27 cellular contexts compared by ENCODE assay signal in the genomic region with DNA sequence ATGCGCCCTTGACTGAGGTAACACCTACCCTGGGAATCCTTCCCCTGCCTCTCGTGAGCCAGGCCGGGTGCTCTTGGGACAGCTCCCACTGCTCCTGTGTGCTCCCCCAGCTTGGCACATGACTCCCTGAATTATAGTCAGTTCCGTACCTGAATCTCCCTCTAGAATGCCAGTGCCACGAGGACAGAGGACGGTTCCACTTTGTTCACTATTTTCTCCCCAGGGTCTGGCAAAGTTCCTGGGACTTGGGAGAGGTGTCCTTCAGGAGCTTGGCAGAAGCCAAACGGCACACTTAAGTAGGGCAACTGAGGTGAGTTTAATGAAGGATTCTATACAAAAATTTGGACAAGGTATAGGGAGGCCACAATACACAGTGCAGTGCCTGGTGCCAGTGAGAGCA. TPM values are rescaled to one million over a fixed set of nuclear protein-coding genes. Genes with fewer than 3 reads are reported as not detected.
"Had no signal": no experiment of that assay in that cellular context is flagged by ENCODE, and none has a peak within 500 bp of the region (broad histone marks: within the 10 kb centered on the region; RNA-seq: fewer than 3 reads in every experiment).

No MANE protein-coding gene starts in this region.

- H3K4me1 ChIP-seq: esophagus squamous epithelium, neural progenitor cell, transverse colon had no signal

- H3K36me3 ChIP-seq: esophagus squamous epithelium, neural progenitor cell, right atrium auricular region, spleen, transverse colon had no signal

- H3K9me3 ChIP-seq: esophagus squamous epithelium, right atrium auricular region, spleen, transverse colon had no signal

- H3K36me3 Mint-ChIP-seq: mesothelial cell of epicardium, neural progenitor cell had no signal

- ATAC-seq: naive thymus-derived CD4-positive, alpha-beta T cell; WTC11 had no signal

- H3K9ac ChIP-seq: neural progenitor cell had no signal

- H3K27ac Mint-ChIP-seq: activated CD4-positive, alpha-beta T cell treated with anti-CD3 and anti-CD28 coated beads, Interleukin-2, amount 10 ng/mL, durations not matched to agents 7 days and 5 days; activated naive CD4-positive, alpha-beta T cell treated with anti-CD3 and anti-CD28 coated beads for 36 hours; activated T-helper 1 cell treated with anti-CD3 and anti-CD28 coated beads, Interleukin-12 subunit alpha, Interleukin-12 subunit beta, Interleukin-2, Interleukin-4 antibody, amounts not matched to agents 30 ng/mL and 10 ng/mL and 1 ng/mL, durations not matched to agents 14 hours and 24 hours and 36 hours; mesothelial cell of epicardium; naive thymus-derived CD4-positive, alpha-beta T cell; neural progenitor cell; WTC11 had no signal

- H3K4me3 ChIP-seq: esophagus squamous epithelium, neural progenitor cell, right atrium auricular region, spleen, transverse colon had no signal

- H3K27ac ChIP-seq: epithelial cell of prostate, esophagus squamous epithelium, neural progenitor cell, right atrium auricular region, transverse colon had no signal

- H3K9me3 Mint-ChIP-seq: activated naive CD4-positive, alpha-beta T cell treated with anti-CD3 and anti-CD28 coated beads for 36 hours; activated T-helper 1 cell treated with anti-CD3 and anti-CD28 coated beads, Interleukin-12 subunit alpha, Interleukin-12 subunit beta, Interleukin-2, Interleukin-4 antibody, amounts not matched to agents 30 ng/mL and 10 ng/mL and 1 ng/mL, durations not matched to agents 14 hours and 24 hours and 36 hours; mesothelial cell of epicardium; naive thymus-derived CD4-positive, alpha-beta T cell; neural progenitor cell had no signal

- H3K4me3 Mint-ChIP-seq: activated CD4-positive, alpha-beta T cell treated with anti-CD3 and anti-CD28 coated beads, Interleukin-2, amount 10 ng/mL, durations not matched to agents 7 days and 5 days; activated naive CD4-positive, alpha-beta T cell treated with anti-CD3 and anti-CD28 coated beads for 36 hours; activated T-helper 1 cell treated with anti-CD3 and anti-CD28 coated beads, Interleukin-12 subunit alpha, Interleukin-12 subunit beta, Interleukin-2, Interleukin-4 antibody, amounts not matched to agents 30 ng/mL and 10 ng/mL and 1 ng/mL, durations not matched to agents 14 hours and 24 hours and 36 hours; mesothelial cell of epicardium; naive thymus-derived CD4-positive, alpha-beta T cell; neural progenitor cell; WTC11 had no signal

- H3K27me3 ChIP-seq: esophagus squamous epithelium, neural progenitor cell, right atrium auricular region, spleen, transverse colon had no signal

- DNase-seq: activated CD4-positive, alpha-beta T cell treated with anti-CD3 and anti-CD28 coated beads for 1 hour; activated CD4-positive, alpha-beta T cell treated with anti-CD3 and anti-CD28 coated beads, Interleukin-2, amount 10 ng/mL, durations not matched to agents 7 days and 5 days; activated CD8-positive, alpha-beta memory T cell treated with anti-CD3 and anti-CD28 coated beads, Interleukin-2, amount 50 U/mL, for 4 hours; activated effector memory CD4-positive, alpha-beta T cell treated with anti-CD3 and anti-CD28 coated beads, Interleukin-2, amount 50 U/mL, for 16 hours; activated naive CD4-positive, alpha-beta T cell treated with anti-CD3 and anti-CD28 coated beads for 36 hours; activated T-cell treated with anti-CD3 and anti-CD28 coated beads, Interleukin-2, amount 50 U/mL, for 1 hour; amniotic stem cell; caudate nucleus; effector CD8-positive, alpha-beta T cell; esophagus squamous epithelium; foreskin melanocyte; naive thymus-derived CD4-positive, alpha-beta T cell; spleen; stimulated activated naive CD4-positive, alpha-beta T cell treated with Interleukin-2 at 50 U/mL for 16 hours; T-helper 2 cell; transverse colon had no signal

RNA-seq across cellular contexts. Expression of a gene that starts 9.9 kb away (rescaled TPM):
- total RNA-seq: astrocyte, mesothelial cell of epicardium, WTC11 had no signal

RNA-seq across cellular contexts. Expression of a gene that starts 26.4 kb away (rescaled TPM):
- total RNA-seq: activated naive CD4-positive, alpha-beta T cell treated with anti-CD3 and anti-CD28 coated beads for 36 hours; astrocyte; dermis microvascular lymphatic vessel endothelial cell; glomerular endothelial cell; mesothelial cell of epicardium; pulmonary artery endothelial cell; temporal lobe; WTC11 had no signal

RNA-seq across cellular contexts. Expression of a gene that starts 43.2 kb away (rescaled TPM):
- total RNA-seq: activated naive CD4-positive, alpha-beta T cell treated with anti-CD3 and anti-CD28 coated beads for 36 hours; astrocyte; dermis microvascular lymphatic vessel endothelial cell; glomerular endothelial cell; mesothelial cell of epicardium; pulmonary artery endothelial cell; WTC11 had no signal
